ENCODE assay signal across 8 cellular contexts in the genomic region with DNA sequence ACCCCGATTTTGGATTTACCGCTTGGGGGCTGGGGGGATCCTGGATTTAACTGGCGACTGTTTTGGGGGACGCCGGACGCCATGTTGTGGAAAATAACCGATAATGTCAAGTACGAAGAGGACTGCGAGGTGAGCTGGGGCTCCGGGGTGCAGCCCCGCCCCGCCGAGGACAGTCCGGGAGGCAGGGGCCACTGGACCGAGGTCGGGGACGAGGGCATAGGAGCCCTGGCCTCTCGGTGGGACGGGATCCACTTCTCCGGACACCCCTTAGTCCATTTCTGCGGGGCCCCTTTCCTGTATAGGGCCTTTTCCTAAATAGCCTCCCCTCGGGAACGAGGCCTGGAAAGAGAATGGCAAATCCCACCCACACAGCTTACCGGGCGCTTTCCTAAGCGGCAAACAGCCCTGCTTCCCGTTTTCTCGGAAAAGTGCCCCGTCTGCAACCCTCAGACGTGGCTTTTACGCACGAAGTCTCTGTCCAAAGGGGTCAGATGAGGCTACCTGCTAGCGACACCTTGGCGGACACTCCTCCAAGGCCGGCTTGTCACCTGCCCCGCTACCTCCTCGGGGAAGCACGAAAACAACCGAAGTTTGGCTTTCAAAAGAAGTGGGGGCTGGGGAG. TPM values are rescaled to one million over a fixed set of nuclear protein-coding genes. Genes with fewer than 3 reads are reported as not detected.
DNase-seq lines count a peak whose midpoint lies in the region; ATAC-seq and TF ChIP-seq lines count a peak whose summit lies in the region.

No MANE protein-coding gene starts in this region.

- H3K36me3 ChIP-seq in WERI-Rb-1 (no peaks in the 10 kb centered on the region), iPS-18a (ENCODE audit: control insufficient read depth, low read depth, low read length) (peaks cover 7% of the 10 kb centered on the region), testis (ENCODE audit: low read depth, missing control alignments) (no peaks in the 10 kb centered on the region)

- DNase-seq in T-helper 1 cell (no peak), WERI-Rb-1 (no peak), testis (no peak), NCI-H2196 treated with DMSO at 0.1 percent for 48 hours (lab: John Stamatoyannopoulos, UW; ENCODE audit: unreplicated experiment) (no peak)

- TF ChIP-seq CTCF in WERI-Rb-1 (IDR thresholded peaks at IDR 0.05; ENCODE audit: low read depth, low read length) (no peak), testis (IDR thresholded peaks at IDR 0.05) (no peak)

- ATAC-seq in HG02973 (IDR thresholded peaks at IDR 0.05; ENCODE audit: unreplicated experiment): no peak
- no peak for ATAC-seq in HG03108 (IDR thresholded peaks at IDR 0.05; ENCODE audit: unreplicated experiment)

- peaks cover 80% of the 10 kb centered on the region for H3K27me3 Mint-ChIP-seq in T-helper 1 cell treated with Interleukin-12 subunit alpha and Interleukin-12 subunit beta and Interleukin-4 antibody, amounts not matched to agents 30 μg/mL and 1 μg/mL, for 36 hours (ENCODE audit: low read depth)

- H3K27ac Mint-ChIP-seq in T-helper 1 cell treated with Interleukin-12 subunit alpha and Interleukin-12 subunit beta and Interleukin-4 antibody, amounts not matched to agents 30 μg/mL and 1 μg/mL, for 36 hours: no peak overlapping the region

- H3K4me3 ChIP-seq in WERI-Rb-1 (ENCODE audit: low read depth, low read length) (peak overlapping the region; percentile 4), iPS-18a (ENCODE audit: low read length) (peak overlapping the region; percentile 68), testis (peak overlapping the region; percentile 13 to 55)

- intact Hi-C loops in testis (cut with DNase I; ENCODE audit: low total_unique reads): no loop called here

- H3K4me1 ChIP-seq in iPS-18a (ENCODE audit: control insufficient read depth, low read depth, low read length) (peaks cover 31% of the 10 kb centered on the region), testis (peaks cover 25% of the 10 kb centered on the region)

- TF ChIP-seq POLR2A in testis (IDR thresholded peaks at IDR 0.05): no peak

- H3K4me1 Mint-ChIP-seq in T-helper 1 cell treated with Interleukin-12 subunit alpha and Interleukin-12 subunit beta and Interleukin-4 antibody, amounts not matched to agents 30 μg/mL and 1 μg/mL, for 36 hours (ENCODE audit: low read depth): peaks cover 7% of the 10 kb centered on the region

- H3K9me3 ChIP-seq in WERI-Rb-1 (ENCODE audit: severe bottlenecking): peaks cover 3% of the 10 kb centered on the region
- no peaks in the 10 kb centered on the region for H3K9me3 ChIP-seq in iPS-18a (ENCODE audit: control insufficient read depth, low read depth, low read length)
- no peaks in the 10 kb centered on the region for H3K9me3 ChIP-seq in testis

- 1% methylated on average over 15 to 39 of the region's 39 CpGs for WGBS in testis, 2 donors

- H3K27me3 ChIP-seq in WERI-Rb-1 (ENCODE audit: insufficient read depth, low read depth, severe bottlenecking) (peaks cover 97% of the 10 kb centered on the region), iPS-18a (ENCODE audit: control insufficient read depth, insufficient read depth, low read length) (peaks cover 97% of the 10 kb centered on the region), testis (no peaks in the 10 kb centered on the region)

- peaks cover 4% of the 10 kb centered on the region for H3K36me3 Mint-ChIP-seq in T-helper 1 cell treated with Interleukin-12 subunit alpha and Interleukin-12 subunit beta and Interleukin-4 antibody, amounts not matched to agents 30 μg/mL and 1 μg/mL, for 36 hours (ENCODE audit: low read depth)

- H3K9ac ChIP-seq in iPS-18a (ENCODE audit: low read length): peak overlapping the region; percentile 1

- H3K4me3 Mint-ChIP-seq in T-helper 1 cell treated with Interleukin-12 subunit alpha and Interleukin-12 subunit beta and Interleukin-4 antibody, amounts not matched to agents 30 μg/mL and 1 μg/mL, for 36 hours: peak overlapping the region; percentile 40

- H3K27ac ChIP-seq in WERI-Rb-1 (no peak overlapping the region), iPS-18a (ENCODE audit: low read length) (no peak overlapping the region), testis (no peak overlapping the region)

- H3K9me3 Mint-ChIP-seq in T-helper 1 cell treated with Interleukin-12 subunit alpha and Interleukin-12 subunit beta and Interleukin-4 antibody, amounts not matched to agents 30 μg/mL and 1 μg/mL, for 36 hours: no peaks in the 10 kb centered on the region

RNA-seq across cellular contexts. Expression of gene TFAP2C, which starts 0.5 kb away (rescaled TPM):
- 1 to 10 TPM; 1.3 to 1.9 TPM for total RNA-seq in testis
- polyA plus RNA-seq in testis (ENCODE audit: insufficient read depth, low read depth, low replicate concordance): 1.4 TPM

Comparison
In these comparisons a context has a peak if more than half of its experiments do, and no peak if none do; other contexts are left out.
1. H3K4me3 ChIP-seq: peak in every context shown above with its lines; median percentile 68 in iPS-18a; 34 in testis; 4 in WERI-Rb-1.